8 cellular contexts compared by ENCODE assay signal in the genomic region with DNA sequence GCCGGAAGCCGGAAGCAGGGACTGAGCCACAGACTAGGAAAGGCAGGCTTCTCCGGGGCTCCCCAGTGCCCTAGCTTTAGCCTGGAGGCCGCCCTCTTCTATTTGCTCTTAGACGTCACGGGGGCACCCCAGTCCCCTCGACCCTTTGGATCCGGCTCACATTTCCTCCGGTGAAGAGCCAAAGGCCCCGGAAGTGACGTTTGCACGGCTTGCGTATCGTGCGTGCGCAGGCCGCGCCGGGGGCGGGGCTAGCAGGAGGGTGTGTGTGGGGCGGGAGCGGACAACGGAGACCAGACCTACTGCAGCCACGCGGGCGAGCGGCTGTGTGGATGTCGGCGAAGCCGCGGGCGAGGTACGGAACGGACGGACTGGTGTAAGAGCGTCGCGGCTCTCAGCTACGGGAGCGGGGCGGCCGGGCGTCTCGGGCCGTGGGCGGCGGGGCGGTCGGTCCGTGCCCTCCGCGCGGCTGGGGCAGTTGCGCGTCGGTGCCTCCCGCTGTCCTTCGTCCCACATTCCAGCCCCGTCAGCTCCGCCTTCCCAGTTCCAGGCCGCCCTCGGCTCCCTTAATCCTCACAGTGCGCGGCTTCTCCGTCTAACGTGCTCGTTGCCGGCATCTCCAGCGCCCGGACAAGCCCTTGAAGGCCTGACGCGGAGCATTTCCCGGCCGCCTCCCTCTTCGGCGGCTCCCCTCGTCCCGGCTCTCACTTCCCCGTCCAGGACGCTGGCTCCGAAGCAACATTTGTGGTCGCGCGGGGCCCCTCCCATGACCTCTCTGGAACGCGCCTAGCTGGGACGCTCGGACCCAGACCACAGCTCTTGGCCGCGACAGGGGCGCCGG. TPM values are rescaled to one million over a fixed set of nuclear protein-coding genes. Genes with fewer than 3 reads are reported as not detected.
A peak's percentile ranks its signal among the peaks of the same experiment; 100 is the strongest.
DNase-seq lines count a peak whose midpoint lies in the region; ATAC-seq and TF ChIP-seq lines count a peak whose summit lies in the region.

No MANE protein-coding gene starts in this region.

- peak overlapping the region; percentile 89 for H3K9ac ChIP-seq in OCI-LY3 (ENCODE audit: low read length)

- ATAC-seq in GM21528 (IDR thresholded peaks at IDR 0.05; ENCODE audit: low FRiP score, unreplicated experiment) (peak; percentile 95), mucosa of descending colon (peak; percentile 98)

- H3K79me2 ChIP-seq in OCI-LY3 (ENCODE audit: low read length): peaks cover 29% of the 10 kb centered on the region

- H3K4me2 ChIP-seq in OCI-LY3 (ENCODE audit: low read length): peak overlapping the region; percentile 85

- TF ChIP-seq CTCF in OCI-LY3 (IDR thresholded peaks at IDR 0.05; ENCODE audit: low read depth, low read length) (no peak), mucosa of descending colon (IDR thresholded peaks at IDR 0.05) (no peak)

- H3K27ac ChIP-seq in OCI-LY3 (ENCODE audit: low read length): peak overlapping the region; percentile 89
- peak overlapping the region; percentile 94 for H3K27ac ChIP-seq in epithelial cell of prostate

- H4K20me1 ChIP-seq in OCI-LY3 (ENCODE audit: insufficient read depth, low read length): no peaks in the 10 kb centered on the region

- H3K4me1 ChIP-seq in OCI-LY3 (ENCODE audit: low read length) (no peaks in the 10 kb centered on the region; the same call in 1 of the 2 replicates), mucosa of descending colon (ENCODE audit: low read depth) (peaks cover 8% of the 10 kb centered on the region)

- peak; percentile 96 for DNase-seq in DMS 273 treated with DMSO at 0.1 percent for 48 hours (lab: John Stamatoyannopoulos, UW)
- DNase-seq in HuH-7.5 (ENCODE audit: low spot score): peak; percentile 93
- DNase-seq in activated T-cell treated with anti-CD3 and anti-CD28 coated beads for 4 hours: peak; percentile 97
- peak; percentile 90 for DNase-seq in epithelial cell of prostate (ENCODE audit: low read depth, low spot score)
- DNase-seq in mucosa of descending colon: peak; percentile 99
- peak; percentile 95 for DNase-seq in stimulated activated CD8-positive, alpha-beta memory T cell treated with anti-CD3 and anti-CD28 coated beads, Interleukin-4, amount 100 ng/mL, for 1 hour (ENCODE audit: low read depth in 2 of 2, low spot score in 1 of 2)

- H3K4me3 ChIP-seq in OCI-LY3 (ENCODE audit: low read length) (peak overlapping the region; percentile 86), mucosa of descending colon (peak overlapping the region; percentile 78)

- H3K27me3 ChIP-seq in OCI-LY3 (ENCODE audit: low read depth, low read length): no peaks in the 10 kb centered on the region

- H3K36me3 ChIP-seq in OCI-LY3 (replicated peaks; ENCODE audit: low read depth, low read length) (no peaks in the 10 kb centered on the region), mucosa of descending colon (ENCODE audit: low read depth) (no peaks in the 10 kb centered on the region)

- H3K9me3 ChIP-seq in OCI-LY3 (ENCODE audit: insufficient read depth, low read length) (no peaks in the 10 kb centered on the region), mucosa of descending colon (no peaks in the 10 kb centered on the region)

- intact Hi-C loops in mucosa of descending colon (cut with DNase I, micrococcal nuclease): no loop called here

- peak overlapping the region; percentile 95 for H2AFZ ChIP-seq in OCI-LY3 (ENCODE audit: low read depth, low read length)

RNA-seq across cellular contexts. Expression of a gene that starts 25.8 kb away (rescaled TPM):
- total RNA-seq in mucosa of descending colon: 10 to 100 TPM in 1 of 3 donors, 1 to 10 TPM in 2; 7.4 to 24.8 (median 8.5) TPM

Comparison
In these comparisons a context has a peak if more than half of its experiments do, and no peak if none do; other contexts are left out.
1. Peak in every context shown above with its lines: DNase-seq, ATAC-seq, H3K4me3 ChIP-seq and H3K27ac ChIP-seq.